8 cellular contexts compared by ENCODE assay signal in genomic region chr11:506950-507726, GRCh38.
DNase-seq lines count a peak whose midpoint lies in the region; ATAC-seq and TF ChIP-seq lines count a peak whose summit lies in the region.

Gene RNH1, minus strand, starts transcription at chr11:507242. Its CDS starts 5,080 bp downstream, at chr11:502162.

- POLR2A ChIA-PET in AG04449 (lab: Yijun Ruan, JAX) = interaction anchor here (0.6 to 0.9 kb wide), 6 partner anchors 11 to 297 kb away, joined by 3 to 5 read pairs (median 4); no protein-coding TSS in a partner anchor

- peak within 1 kb of the TSS; percentile 97 for H3K4me3 ChIP-seq in AG04449 (ENCODE audit: low read depth, low read length)

- CTCF ChIA-PET in AG04449 (lab: Yijun Ruan, JAX) = interaction anchor here (0.6 to 4.4 kb wide), 3 partner anchors 11 to 59 kb away, joined by 3 to 57 read pairs (median 11); no protein-coding TSS in a partner anchor

- DNase-seq in AG04449 (ENCODE audit: low read depth, low spot score) (peak; percentile 49), NCI-H226 (peak; percentile 79), caudate nucleus (lab: John Stamatoyannopoulos, UW) (peak; percentile 70 to 100 (median 98)), iris pigment epithelial cell (ENCODE audit: low read depth) (peak; percentile 94)
- peak; percentile 98 to 100 (median 99) for DNase-seq in activated CD4-positive, CD25-positive, alpha-beta regulatory T cell (lab: John Stamatoyannopoulos, UW)
- peak; percentile 99 for DNase-seq in stimulated activated CD4-positive, alpha-beta T cell treated with anti-CD3 and anti-CD28 coated beads, Interleukin-12 subunit alpha, Interleukin-12 subunit beta, amount 100 ng/mL, for 24 hours (ENCODE audit: low read depth in 2 of 2)

- no peak for TF ChIP-seq CTCF in AG04449 (IDR thresholded peaks at IDR 0.05; ENCODE audit: insufficient read depth, low read length, missing control alignments)

- peak within 1 kb of the TSS; percentile 99 for H3K27ac ChIP-seq in caudate nucleus (ENCODE audit: low read depth, low read length)

- ATAC-seq in GM18909 (IDR thresholded peaks at IDR 0.05; ENCODE audit: poor library complexity, unreplicated experiment) (peak; percentile 50), HG03175 (IDR thresholded peaks at IDR 0.05; ENCODE audit: unreplicated experiment) (peak; percentile 53)

Comparison
In these comparisons a context has a peak if more than half of its experiments do, and no peak if none do; other contexts are left out.
1. Peak in every context shown above with its lines: DNase-seq, ATAC-seq, H3K4me3 ChIP-seq and H3K27ac ChIP-seq.
2. DNase-seq: peak in every context shown above with its lines; median percentile 99 in activated CD4-positive, CD25-positive, alpha-beta regulatory T cell; 99 in stimulated activated CD4-positive, alpha-beta T cell treated with anti-CD3 and anti-CD28 coated beads, Interleukin-12 subunit alpha, Interleukin-12 subunit beta, amount 100 ng/mL, for 24 hours; 98 in caudate nucleus; 94 in iris pigment epithelial cell; 79 in NCI-H226; 49 in AG04449.